ENCODE assay signal across 15 cellular contexts in genomic region chr2:20196881-20197204, GRCh38. TPM values are rescaled to one million over a fixed set of nuclear protein-coding genes. Genes with fewer than 3 reads are reported as not detected.
DNase-seq lines count a peak whose midpoint lies in the region; ATAC-seq and TF ChIP-seq lines count a peak whose summit lies in the region.
"Had no signal": no experiment of that assay in that cellular context is flagged by ENCODE, and none has a peak within 500 bp of the region (broad histone marks: within the 10 kb centered on the region; RNA-seq: fewer than 3 reads in every experiment).

No MANE protein-coding gene starts in this region.

- no peak overlapping the region for H3K4me2 ChIP-seq in mesenchymal stem cell (ENCODE audit: low read length, poor library complexity, severe bottlenecking)

- peaks cover 3% of the 10 kb centered on the region for H3K27me3 Mint-ChIP-seq in progenitor cell of endocrine pancreas
- H3K27me3 Mint-ChIP-seq: activated CD4-positive, alpha-beta T cell treated with anti-CD3 and anti-CD28 coated beads for 36 hours had no signal

- peak overlapping the region; percentile 68 for H4K8ac ChIP-seq in mesenchymal stem cell (ENCODE audit: low read length)

- WGBS in esophagus squamous epithelium, 2 donors: 17 to 47% methylated on average over 2 to 6 of the region's 7 CpGs
- 29% methylated on average over 7 of the region's 7 CpGs for WGBS in mesenchymal stem cell
- 35 to 46% methylated on average over 7 of the region's 7 CpGs for WGBS in thyroid gland, 2 donors

- H3K27ac ChIP-seq in SK-N-MC (peak overlapping the region; percentile 89), esophagus squamous epithelium (peak overlapping the region; percentile 62 to 91 (median 86)), mesenchymal stem cell (ENCODE audit: low read length, poor library complexity, severe bottlenecking) (no peak overlapping the region), thyroid gland (peak overlapping the region; percentile 53 to 85 (median 81))
- H3K27ac ChIP-seq: coronary artery, gastrocnemius medialis had no signal

- H4K91ac ChIP-seq in mesenchymal stem cell (ENCODE audit: low read length): no peak overlapping the region

- H3K4me3 Mint-ChIP-seq in progenitor cell of endocrine pancreas (ENCODE audit: low read depth): no peak overlapping the region
- H3K4me3 Mint-ChIP-seq: activated CD4-positive, alpha-beta T cell treated with anti-CD3 and anti-CD28 coated beads for 36 hours; activated naive CD4-positive, alpha-beta T cell treated with anti-CD3 and anti-CD28 coated beads, Interleukin-2, amount 50 U/mL, for 24 hours had no signal

- H3K9me3 ChIP-seq in SK-N-MC (ENCODE audit: low read depth, low read length) (no peaks in the 10 kb centered on the region), esophagus squamous epithelium (no peaks in the 10 kb centered on the region), mesenchymal stem cell (ENCODE audit: control insufficient read depth, low read length) (no peaks in the 10 kb centered on the region), thyroid gland (no peaks in the 10 kb centered on the region)
- H3K9me3 ChIP-seq: gastrocnemius medialis had no signal

- ATAC-seq in GM21529 (IDR thresholded peaks at IDR 0.05; ENCODE audit: unreplicated experiment): no peak
- ATAC-seq: activated CD4-positive, alpha-beta T cell treated with anti-CD3 and anti-CD28 coated beads for 36 hours; gastrocnemius medialis had no signal

- H3K18ac ChIP-seq in mesenchymal stem cell (ENCODE audit: low read depth in 1 of 2, low read length in 2 of 2): peak overlapping the region in 1 of 2 experiments; percentile 62

- H2AK5ac ChIP-seq in mesenchymal stem cell (ENCODE audit: low read length, severe bottlenecking): no peak overlapping the region

- H3K14ac ChIP-seq in mesenchymal stem cell (ENCODE audit: low read length in 2 of 2): no peak overlapping the region

- no peak overlapping the region for H2BK120ac ChIP-seq in mesenchymal stem cell (ENCODE audit: low read depth, low read length)

- DNase-seq in SK-N-MC (ENCODE audit: low read depth, low spot score) (peak; percentile 34), esophagus squamous epithelium (lab: John Stamatoyannopoulos, UW) (no peak), mesenchymal stem cell (no peak), thyroid gland (no peak), progenitor cell of endocrine pancreas (ENCODE audit: low spot score, unreplicated experiment) (no peak), HCEC 1CT (no peak)
- DNase-seq: activated CD4-positive, alpha-beta T cell treated with anti-CD3 and anti-CD28 coated beads for 36 hours; gastrocnemius medialis; NCI-H526; nucleus accumbens; stimulated activated CD4-positive, alpha-beta T cell treated with anti-CD3 and anti-CD28 coated beads, Interleukin-2, amount 100 ng/mL, for 48 hours; SW 1271 had no signal

- peaks cover 10 to 71% (median 17%) of the 10 kb centered on the region in 3 donors for H3K4me1 ChIP-seq in esophagus squamous epithelium
- peaks cover 3% of the 10 kb centered on the region for H3K4me1 ChIP-seq in mesenchymal stem cell (ENCODE audit: control insufficient read depth, insufficient read depth, low read depth, low read length)
- H3K4me1 ChIP-seq in thyroid gland: peaks cover 24 to 48% of the 10 kb centered on the region in 2 donors
- H3K4me1 ChIP-seq: gastrocnemius medialis had no signal

- peaks cover 11% of the 10 kb centered on the region for H3K36me3 Mint-ChIP-seq in progenitor cell of endocrine pancreas (ENCODE audit: insufficient read depth)
- H3K36me3 Mint-ChIP-seq: activated naive CD4-positive, alpha-beta T cell treated with anti-CD3 and anti-CD28 coated beads, Interleukin-2, amount 50 U/mL, for 24 hours had no signal

- intact Hi-C loops in esophagus squamous epithelium (cut with DNase I): no loop called here
- intact Hi-C loops in thyroid gland (cut with DNase I): no loop called here

- H2BK15ac ChIP-seq in mesenchymal stem cell (ENCODE audit: low read depth, poor library complexity, severe bottlenecking): peak overlapping the region; percentile 12

- no peak overlapping the region for H2AFZ ChIP-seq in mesenchymal stem cell (ENCODE audit: low read depth, low read length)

- peak overlapping the region; percentile 22 for H3K9ac ChIP-seq in SK-N-MC (ENCODE audit: insufficient read length)
- no peak overlapping the region for H3K9ac ChIP-seq in mesenchymal stem cell (ENCODE audit: low read length)

- H3K79me1 ChIP-seq in mesenchymal stem cell (replicated peaks; ENCODE audit: low read length, poor library complexity, severe bottlenecking): peaks cover 1% of the 10 kb centered on the region

- no peak overlapping the region for H3K27ac Mint-ChIP-seq in progenitor cell of endocrine pancreas
- H3K27ac Mint-ChIP-seq: activated CD4-positive, alpha-beta T cell treated with anti-CD3 and anti-CD28 coated beads for 36 hours; activated naive CD4-positive, alpha-beta T cell treated with anti-CD3 and anti-CD28 coated beads, Interleukin-2, amount 50 U/mL, for 24 hours had no signal

- no peaks in the 10 kb centered on the region for H3K9me3 Mint-ChIP-seq in progenitor cell of endocrine pancreas (ENCODE audit: low read depth)
- H3K9me3 Mint-ChIP-seq: activated naive CD4-positive, alpha-beta T cell treated with anti-CD3 and anti-CD28 coated beads, Interleukin-2, amount 50 U/mL, for 24 hours had no signal

- H3K4me3 ChIP-seq in SK-N-MC (peak overlapping the region; percentile 56), esophagus squamous epithelium (no peak overlapping the region), mesenchymal stem cell (ENCODE audit: insufficient read depth in 1 of 2, low read depth in 1 of 2, low read length in 2 of 2) (no peak overlapping the region), thyroid gland (replicated peaks in 1 of 3) (no peak overlapping the region)
- H3K4me3 ChIP-seq: coronary artery, gastrocnemius medialis had no signal

- no peak overlapping the region for H3K4ac ChIP-seq in mesenchymal stem cell (ENCODE audit: low read depth in 1 of 2, low read length in 2 of 2)

- TF ChIP-seq CTCF in esophagus squamous epithelium (IDR thresholded peaks at IDR 0.05) (no peak), thyroid gland (IDR thresholded peaks at IDR 0.05) (no peak), progenitor cell of endocrine pancreas (IDR thresholded peaks at IDR 0.05; ENCODE audit: unreplicated experiment) (no peak)

- no peak overlapping the region for H2BK12ac ChIP-seq in mesenchymal stem cell (ENCODE audit: low read length in 2 of 2)

- no peak for TF ChIP-seq POLR2A in esophagus squamous epithelium (IDR thresholded peaks at IDR 0.05)
- no peak for TF ChIP-seq POLR2A in thyroid gland (IDR thresholded peaks at IDR 0.05)

- no peaks in the 10 kb centered on the region for H3K27me3 ChIP-seq in esophagus squamous epithelium
- no peaks in the 10 kb centered on the region for H3K27me3 ChIP-seq in mesenchymal stem cell (ENCODE audit: control insufficient read depth in 1 of 2, insufficient read depth in 1 of 2, low read length in 2 of 2)
- no peaks in the 10 kb centered on the region for H3K27me3 ChIP-seq in thyroid gland
- H3K27me3 ChIP-seq: gastrocnemius medialis had no signal

- no peak overlapping the region for H2BK5ac ChIP-seq in mesenchymal stem cell (ENCODE audit: low read depth, low read length, poor library complexity, severe bottlenecking)

- peaks cover 20% of the 10 kb centered on the region for H3K4me1 Mint-ChIP-seq in progenitor cell of endocrine pancreas (ENCODE audit: low read depth)
- H3K4me1 Mint-ChIP-seq: activated CD4-positive, alpha-beta T cell treated with anti-CD3 and anti-CD28 coated beads for 36 hours; activated naive CD4-positive, alpha-beta T cell treated with anti-CD3 and anti-CD28 coated beads, Interleukin-2, amount 50 U/mL, for 24 hours had no signal

- H3K36me3 ChIP-seq in SK-N-MC (ENCODE audit: insufficient read depth, low read length) (no peaks in the 10 kb centered on the region), esophagus squamous epithelium (peaks cover 0 to 19% (median 0%) of the 10 kb centered on the region in 3 donors), mesenchymal stem cell (ENCODE audit: control insufficient read depth in 1 of 2, insufficient read depth in 2 of 2, low read depth in 1 of 2, low read length in 2 of 2) (peaks cover 19 to 22% of the 10 kb centered on the region in 2 experiments), thyroid gland (no peaks in the 10 kb centered on the region)
- H3K36me3 ChIP-seq: gastrocnemius medialis had no signal

- H3K23ac ChIP-seq in mesenchymal stem cell (ENCODE audit: low read length in 2 of 2): no peak overlapping the region

RNA-seq across cellular contexts. Expression of gene SDC1, which starts 28.1 kb away (rescaled TPM):
- 100 to 1,000 TPM; 355 to 757 (median 496) TPM for total RNA-seq in esophagus squamous epithelium
- 8.4 TPM for polyA plus RNA-seq in mesenchymal stem cell (2013, experiment 1 of 2)
- polyA plus RNA-seq in mesenchymal stem cell (2013, experiment 2 of 2): 6.9 TPM
- 10 to 100 TPM; 21.9 to 28.0 (median 24.7) TPM for total RNA-seq in thyroid gland
- 35.1 and 38.7 TPM in 2 replicates for total RNA-seq in progenitor cell of endocrine pancreas
